17 cellular contexts compared by ENCODE assay signal in the genomic region with DNA sequence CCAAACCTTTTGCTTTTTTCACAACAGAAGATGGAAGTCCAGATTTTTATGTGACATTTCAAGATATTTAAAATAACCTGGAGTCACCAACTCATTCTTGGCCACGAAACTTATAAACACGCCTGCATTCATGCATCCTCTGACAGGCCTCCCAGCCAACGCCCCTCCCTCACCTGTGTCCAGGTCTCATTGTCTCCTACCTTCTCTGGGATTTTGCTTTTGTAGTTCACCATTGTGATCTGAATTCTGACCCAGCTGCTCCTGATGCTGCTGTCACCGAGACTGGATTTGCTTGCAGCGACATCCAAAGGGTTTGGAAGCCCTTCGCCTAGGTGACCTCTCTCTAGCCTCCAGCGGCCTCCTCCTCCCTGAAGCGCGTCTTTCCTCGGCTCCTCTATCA. TPM values are rescaled to one million over a fixed set of nuclear protein-coding genes. Genes with fewer than 3 reads are reported as not detected.
"Had no signal": no experiment of that assay in that cellular context is flagged by ENCODE, and none has a peak within 500 bp of the region (broad histone marks: within the 10 kb centered on the region; RNA-seq: fewer than 3 reads in every experiment).

No MANE protein-coding gene starts in this region.

- H3K27me3 ChIP-seq: left lung had no signal

- H3K27ac ChIP-seq: coronary artery, dorsolateral prefrontal cortex, esophagus muscularis mucosa, foreskin keratinocyte, gastroesophageal sphincter, heart left ventricle, hepatocyte, left lung, lower lobe of right lung had no signal

- H3K4me3 ChIP-seq: coronary artery, dorsolateral prefrontal cortex, esophagus muscularis mucosa, gastroesophageal sphincter, heart left ventricle, hepatocyte, left lung, lower lobe of right lung, mucosa of descending colon had no signal

- H3K4me1 ChIP-seq: esophagus muscularis mucosa, foreskin keratinocyte, gastroesophageal sphincter, left lung, lower lobe of right lung had no signal

- H3K79me2 ChIP-seq: hepatocyte had no signal

- H2AFZ ChIP-seq: hepatocyte had no signal

- H3K4me2 ChIP-seq: hepatocyte had no signal

- DNase-seq: dermis blood vessel endothelial cell; dorsolateral prefrontal cortex; effector CD4-positive, alpha-beta T cell; effector memory CD4-positive, alpha-beta T cell; foreskin keratinocyte; heart left ventricle; left cardiac atrium; left ventricle myocardium superior; lower lobe of right lung; mesenchymal stem cell; mucosa of descending colon had no signal

- H3K9me3 ChIP-seq: esophagus muscularis mucosa, gastroesophageal sphincter, heart left ventricle, left lung, lower lobe of right lung, mucosa of descending colon had no signal

RNA-seq across cellular contexts. Expression of gene ZNF467, which starts 10.8 kb away (rescaled TPM):
- total RNA-seq: kidney epithelial cell had no signal
